39 cellular contexts compared by ENCODE assay signal in genomic region chr22:22574361-22574760, GRCh38. TPM values are rescaled to one million over a fixed set of nuclear protein-coding genes. Genes with fewer than 3 reads are reported as not detected.
"Had no signal": no experiment of that assay in that cellular context is flagged by ENCODE, and none has a peak within 500 bp of the region (broad histone marks: within the 10 kb centered on the region; RNA-seq: fewer than 3 reads in every experiment).

No MANE protein-coding gene starts in this region.

- H3K4me3 ChIP-seq: MG63 had no signal

- H3K36me3 ChIP-seq: MG63 had no signal

- DNase-seq: Karpas-422, Kasumi-1, MG63, MM.1S, MV-4-11, NCI-H1048, NCI-H1092, NCI-H1092 treated with DMSO at 0.1 percent for 48 hours, NCI-H1105, NCI-H1105 treated with DMSO at 0.1 percent for 48 hours, NCI-H1417, NCI-H1417 treated with DMSO at 0.1 percent for 48 hours, NCI-H1436, NCI-H1436 treated with DMSO at 0.1 percent for 48 hours, NCI-H146, NCI-H1694, NCI-H1694 treated with DMSO at 0.1 percent for 48 hours, NCI-H187, NCI-H187 treated with DMSO at 0.1 percent for 48 hours, NCI-H1930, NCI-H2029, NCI-H2029 treated with DMSO at 0.1 percent for 48 hours, NCI-H2081, NCI-H2081 treated with DMSO at 0.1 percent for 48 hours, NCI-H2107, NCI-H2171, NCI-H2171 treated with DMSO at 0.1 percent for 48 hours, NCI-H2227 treated with DMSO at 0.1 percent for 48 hours, NCI-H226, NCI-H345, NCI-H446, NCI-H446 treated with DMSO at 0.1 percent for 48 hours, NCI-H510A, NCI-H510A treated with DMSO at 0.1 percent for 48 hours, NCI-H524, NCI-H524 treated with DMSO at 0.1 percent for 48 hours had no signal

- H3K27me3 ChIP-seq: MG63 had no signal

- H3K9me3 ChIP-seq: MG63 had no signal

RNA-seq across cellular contexts. Expression of gene PRAME, which starts 15.3 kb away (rescaled TPM):
- total RNA-seq: LHCN-M2, M059J, MCF 10A had no signal

RNA-seq across cellular contexts. Expression of gene ZNF280A, which starts 54.3 kb away (rescaled TPM):
- total RNA-seq: LHCN-M2, M059J, MCF 10A had no signal
